ENCODE assay signal across 1 cellular context in genomic region chr14:64899958-64900357, GRCh38.
TF ChIP-seq lines count a peak whose summit lies in the region.

No MANE protein-coding gene starts in this region.

TF ChIP-seq in K562, 482 proteins besides CTCF, POLR2A, EP300 and RAD21:
- TF ChIP-seq MBD2 (IDR thresholded peaks at IDR 0.05; ENCODE audit: borderline replicate concordance, low read depth) (no peak), DPF2 (IDR thresholded peaks at IDR 0.05) (peak; percentile 58), SMARCA4 (IDR thresholded peaks at IDR 0.05) (peak; percentile 40; the same call in 1 of the 2 replicates), ZNF224 (CRISPR knock-in tag; IDR thresholded peaks at IDR 0.05) (no peak), U2AF1 (optimal IDR thresholded peaks at IDR 0.05; ENCODE audit: low read depth, low read length) (no peak), ARID1B (IDR thresholded peaks at IDR 0.05) (peak; percentile 53), SMARCE1 (IDR thresholded peaks at IDR 0.05) (peak; percentile 51; the same call in 1 of the 2 replicates), ESRRA (IDR thresholded peaks at IDR 0.05; ENCODE audit: borderline replicate concordance, low read depth) (no peak), KLF6 (CRISPR knock-in tag; IDR thresholded peaks at IDR 0.05; ENCODE audit: borderline replicate concordance) (no peak), MAFG (tag; conservative IDR thresholded peaks at IDR 0.05) (0 out of 2 replicates have a peak, but pooled peaks have one; percentile 10), ZNF445 (CRISPR knock-in tag; IDR thresholded peaks at IDR 0.05; ENCODE audit: low read depth) (no peak), POLR2G (IDR thresholded peaks at IDR 0.05; ENCODE audit: low read depth, low read length) (no peak), SREBF1 (IDR thresholded peaks at IDR 0.05; ENCODE audit: borderline replicate concordance, low read depth, low read length) (no peak), TCF7 (IDR thresholded peaks at IDR 0.05; ENCODE audit: borderline replicate concordance) (no peak), ZNF655 (CRISPR knock-in tag; IDR thresholded peaks at IDR 0.05) (no peak), SP2 (IDR thresholded peaks at IDR 0.05; ENCODE audit: extremely low read depth, low read depth, low read length, poor library complexity, severe bottlenecking) (no peak), ZNF76 (CRISPR knock-in tag; IDR thresholded peaks at IDR 0.05; ENCODE audit: borderline replicate concordance) (no peak), DMBX1 (CRISPR knock-in tag; IDR thresholded peaks at IDR 0.05; ENCODE audit: borderline replicate concordance) (no peak), EHMT2 (IDR thresholded peaks at IDR 0.05) (peak; percentile 69), ZNF239 (CRISPR knock-in tag; IDR thresholded peaks at IDR 0.05) (no peak), HDAC1 (IDR thresholded peaks at IDR 0.05) (peak in 1 of 2 experiments; percentile 34; a peak in 1 of 4 replicates), BHLHE40 (IDR thresholded peaks at IDR 0.05; ENCODE audit: low read length) (no peak), CSDE1 (IDR thresholded peaks at IDR 0.05) (no peak), HMBOX1 (IDR thresholded peaks at IDR 0.05) (0 out of 2 replicates have a peak, but pooled peaks have one; percentile 27), ATF7 (IDR thresholded peaks at IDR 0.05) (no peak), SAFB2 (IDR thresholded peaks at IDR 0.05; ENCODE audit: borderline replicate concordance, low read depth, low read length, severe bottlenecking) (no peak), KDM5B (IDR thresholded peaks at IDR 0.05; ENCODE audit: insufficient replicate concordance, low read depth, low read length) (no peak), CBFA2T3 (IDR thresholded peaks at IDR 0.05) (peak; percentile 38; the same call in 1 of the 2 replicates), FOSL1 (tag; conservative IDR thresholded peaks at IDR 0.05) (peak; percentile 74), ZNF354B (CRISPR knock-in tag; IDR thresholded peaks at IDR 0.05) (no peak), NFIC (IDR thresholded peaks at IDR 0.05) (peak; percentile 85), NCOA6 (IDR thresholded peaks at IDR 0.05) (no peak), RCOR1 (IDR thresholded peaks at IDR 0.05; ENCODE audit: borderline replicate concordance in 1 of 2, low read depth in 2 of 2, low read length in 2 of 2) (peak in 1 of 2 experiments; percentile 48; a peak in 1 of 4 replicates), ZNF707 (CRISPR knock-in tag; conservative IDR thresholded peaks at IDR 0.05) (no peak), ZNF384 (IDR thresholded peaks at IDR 0.05; ENCODE audit: low read depth, low read length) (no peak), COPS2 (conservative IDR thresholded peaks at IDR 0.05) (no peak), CTBP1 (IDR thresholded peaks at IDR 0.05; ENCODE audit: borderline replicate concordance) (0 out of 2 replicates have a peak, but pooled peaks have one; percentile 44), XRCC5 (IDR thresholded peaks at IDR 0.05; ENCODE audit: low read depth, low read length) (no peak), MCM5 (IDR thresholded peaks at IDR 0.05; ENCODE audit: low read depth) (no peak), OTX1 (CRISPR knock-in tag; IDR thresholded peaks at IDR 0.05) (no peak), BRD9 (IDR thresholded peaks at IDR 0.05; ENCODE audit: low read depth, partially characterized antibody) (no peak), CBFA2T2 (conservative IDR thresholded peaks at IDR 0.05) (no peak), IRF2 (CRISPR knock-in tag; IDR thresholded peaks at IDR 0.05) (no peak), ZEB2 (IDR thresholded peaks at IDR 0.05) (no peak), ZNF79 (CRISPR knock-in tag; IDR thresholded peaks at IDR 0.05; ENCODE audit: low read depth) (no peak), JUND (IDR thresholded peaks at IDR 0.05; ENCODE audit: borderline replicate concordance, low read depth, low read length) (peak; percentile 51; the same call in 1 of the 2 replicates), JUND (tag; IDR thresholded peaks at IDR 0.05; ENCODE audit: borderline replicate concordance, low read depth, low read length) (no peak; the same call in 2 of the 3 replicates)
- TF ChIP-seq, protein P1, sequence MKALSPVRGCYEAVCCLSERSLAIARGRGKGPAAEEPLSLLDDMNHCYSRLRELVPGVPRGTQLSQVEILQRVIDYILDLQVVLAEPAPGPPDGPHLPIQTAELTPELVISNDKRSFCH (CRISPR knock-in tag; IDR thresholded peaks at IDR 0.05): no peak
- TF ChIP-seq, protein P1 (tag; IDR thresholded peaks at IDR 0.05): no peak
- TF ChIP-seq, protein P2, sequence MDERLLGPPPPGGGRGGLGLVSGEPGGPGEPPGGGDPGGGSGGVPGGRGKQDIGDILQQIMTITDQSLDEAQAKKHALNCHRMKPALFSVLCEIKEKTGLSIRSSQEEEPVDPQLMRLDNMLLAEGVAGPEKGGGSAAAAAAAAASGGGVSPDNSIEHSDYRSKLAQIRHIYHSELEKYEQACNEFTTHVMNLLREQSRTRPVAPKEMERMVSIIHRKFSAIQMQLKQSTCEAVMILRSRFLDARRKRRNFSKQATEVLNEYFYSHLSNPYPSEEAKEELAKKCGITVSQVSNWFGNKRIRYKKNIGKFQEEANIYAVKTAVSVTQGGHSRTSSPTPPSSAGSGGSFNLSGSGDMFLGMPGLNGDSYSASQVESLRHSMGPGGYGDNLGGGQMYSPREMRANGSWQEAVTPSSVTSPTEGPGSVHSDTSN (CRISPR knock-in tag; IDR thresholded peaks at IDR 0.05; ENCODE audit: low read depth): no peak
- TF ChIP-seq, protein P2 (tag; conservative IDR thresholded peaks at IDR 0.05; ENCODE audit: low read depth): 0 out of 2 replicates have a peak, but pooled peaks have one; percentile 29
